In genomic region chr22:38336699-38337098, GRCh38 we compare ENCODE assay signal across 12 cellular contexts. TPM values are rescaled to one million over a fixed set of nuclear protein-coding genes. Genes with fewer than 3 reads are reported as not detected.
DNase-seq lines count a peak whose midpoint lies in the region; ATAC-seq and TF ChIP-seq lines count a peak whose summit lies in the region.
"Had no signal": no experiment of that assay in that cellular context is flagged by ENCODE, and none has a peak within 500 bp of the region (broad histone marks: within the 10 kb centered on the region; RNA-seq: fewer than 3 reads in every experiment).

No MANE protein-coding gene starts in this region.

- no peaks in the 10 kb centered on the region for H3K27me3 ChIP-seq in foreskin keratinocyte
- H3K27me3 ChIP-seq: adrenal gland had no signal

- no peaks in the 10 kb centered on the region for H3K4me1 ChIP-seq in foreskin keratinocyte

- H3K4me1 Mint-ChIP-seq in activated CD8-positive, alpha-beta memory T cell treated with anti-CD3 and anti-CD28 coated beads, Interleukin-2, amount 10 ng/mL, durations not matched to agents 7 days and 5 days, result peaks cover 7% of the 10 kb centered on the region
- peaks cover 3% of the 10 kb centered on the region for H3K4me1 Mint-ChIP-seq in activated CD8-positive, alpha-beta T cell treated with anti-CD3 and anti-CD28 coated beads for 36 hours (ENCODE audit: low read depth)
- H3K4me1 Mint-ChIP-seq in stimulated activated memory B cell treated with anti-CD40 and anti-IgM and Interleukin-4, amounts not matched to agents 10 μg/mL and 1 μg/mL and 100 μg/mL, for 72 hours, result peaks cover 5% of the 10 kb centered on the region

- H3K27ac ChIP-seq in foreskin keratinocyte, result peak overlapping the region; percentile 73
- H3K27ac ChIP-seq: adrenal gland, C4-2B had no signal

- intact Hi-C loops in activated CD8-positive, alpha-beta T cell treated with anti-CD3 and anti-CD28 coated beads for 36 hours (cut with micrococcal nuclease), result no loop called here

- POLR2A ChIA-PET in activated CD8-positive, alpha-beta T cell treated with anti-CD3 and anti-CD28 coated beads for 36 hours (lab: Charles Lee), result no interaction called here

- peaks cover 21% of the 10 kb centered on the region for H3K27me3 Mint-ChIP-seq in activated CD8-positive, alpha-beta memory T cell treated with anti-CD3 and anti-CD28 coated beads, Interleukin-2, amount 10 ng/mL, durations not matched to agents 7 days and 5 days
- H3K27me3 Mint-ChIP-seq in activated CD8-positive, alpha-beta T cell treated with anti-CD3 and anti-CD28 coated beads for 36 hours, result peaks cover 4% of the 10 kb centered on the region
- H3K27me3 Mint-ChIP-seq in stimulated activated memory B cell treated with anti-CD40 and anti-IgM and Interleukin-4, amounts not matched to agents 10 μg/mL and 1 μg/mL and 100 μg/mL, for 72 hours, result no peaks in the 10 kb centered on the region

- CTCF ChIA-PET in activated CD8-positive, alpha-beta memory T cell treated with anti-CD3 and anti-CD28 coated beads, Interleukin-2, amount 10 ng/mL, durations not matched to agents 7 days and 5 days (lab: Charles Lee), result no interaction called here
- CTCF ChIA-PET in activated CD8-positive, alpha-beta T cell treated with anti-CD3 and anti-CD28 coated beads for 36 hours (lab: Charles Lee), result interaction anchor here (1.0 to 1.1 kb wide), 2 partner anchors 107 to 235 kb away, joined by 3 read pairs; no protein-coding TSS in a partner anchor

- H3K9me3 Mint-ChIP-seq in activated CD8-positive, alpha-beta memory T cell treated with anti-CD3 and anti-CD28 coated beads, Interleukin-2, amount 10 ng/mL, durations not matched to agents 7 days and 5 days (ENCODE audit: low read depth), result no peaks in the 10 kb centered on the region
- no peaks in the 10 kb centered on the region for H3K9me3 Mint-ChIP-seq in activated CD8-positive, alpha-beta T cell treated with anti-CD3 and anti-CD28 coated beads for 36 hours
- no peaks in the 10 kb centered on the region for H3K9me3 Mint-ChIP-seq in stimulated activated memory B cell treated with anti-CD40 and anti-IgM and Interleukin-4, amounts not matched to agents 10 μg/mL and 1 μg/mL and 100 μg/mL, for 72 hours

- no peak for TF ChIP-seq CTCF in activated CD8-positive, alpha-beta T cell treated with anti-CD3 and anti-CD28 coated beads for 36 hours (IDR thresholded peaks at IDR 0.05)
- no peak for TF ChIP-seq CTCF in foreskin keratinocyte (conservative IDR thresholded peaks at IDR 0.05)

- peak overlapping the region; percentile 41 for H3K4me3 Mint-ChIP-seq in activated CD8-positive, alpha-beta memory T cell treated with anti-CD3 and anti-CD28 coated beads, Interleukin-2, amount 10 ng/mL, durations not matched to agents 7 days and 5 days
- H3K4me3 Mint-ChIP-seq in activated CD8-positive, alpha-beta T cell treated with anti-CD3 and anti-CD28 coated beads for 36 hours, result peak overlapping the region; percentile 58
- H3K4me3 Mint-ChIP-seq in stimulated activated memory B cell treated with anti-CD40 and anti-IgM and Interleukin-4, amounts not matched to agents 10 μg/mL and 1 μg/mL and 100 μg/mL, for 72 hours, result peak overlapping the region; percentile 57

- H3K27ac Mint-ChIP-seq in activated CD8-positive, alpha-beta memory T cell treated with anti-CD3 and anti-CD28 coated beads, Interleukin-2, amount 10 ng/mL, durations not matched to agents 7 days and 5 days, result no peak overlapping the region
- H3K27ac Mint-ChIP-seq in activated CD8-positive, alpha-beta T cell treated with anti-CD3 and anti-CD28 coated beads for 36 hours, result no peak overlapping the region
- no peak overlapping the region for H3K27ac Mint-ChIP-seq in stimulated activated memory B cell treated with anti-CD40 and anti-IgM and Interleukin-4, amounts not matched to agents 10 μg/mL and 1 μg/mL and 100 μg/mL, for 72 hours

- DNase-seq in activated CD8-positive, alpha-beta memory T cell treated with anti-CD3 and anti-CD28 coated beads, Interleukin-2, amount 10 ng/mL, durations not matched to agents 7 days and 5 days, result no peak
- DNase-seq in activated CD8-positive, alpha-beta memory T cell treated with anti-CD3 and anti-CD28 coated beads for 24 hours, result no peak
- no peak for DNase-seq in activated CD8-positive, alpha-beta T cell treated with anti-CD3 and anti-CD28 coated beads for 36 hours
- DNase-seq in foreskin keratinocyte (no peak), GM03348 (ENCODE audit: low spot score) (no peak), NCI-H526 treated with DMSO at 0.1 percent for 48 hours (lab: John Stamatoyannopoulos, UW) (no peak)
- DNase-seq: MV-4-11, SIG-M5 had no signal

- ATAC-seq in activated CD8-positive, alpha-beta memory T cell treated with anti-CD3 and anti-CD28 coated beads, Interleukin-2, amount 10 ng/mL, durations not matched to agents 7 days and 5 days, result no peak
- no peak for ATAC-seq in activated CD8-positive, alpha-beta T cell treated with anti-CD3 and anti-CD28 coated beads for 36 hours
- ATAC-seq in foreskin keratinocyte (no peak), HG03280 (IDR thresholded peaks at IDR 0.05; ENCODE audit: unreplicated experiment) (no peak)
- ATAC-seq in stimulated activated memory B cell treated with anti-CD40 and anti-IgM and Interleukin-4, amounts not matched to agents 10 μg/mL and 1 μg/mL and 100 μg/mL, for 72 hours, result no peak

- no peaks in the 10 kb centered on the region for H3K36me3 Mint-ChIP-seq in activated CD8-positive, alpha-beta memory T cell treated with anti-CD3 and anti-CD28 coated beads, Interleukin-2, amount 10 ng/mL, durations not matched to agents 7 days and 5 days
- H3K36me3 Mint-ChIP-seq in activated CD8-positive, alpha-beta T cell treated with anti-CD3 and anti-CD28 coated beads for 36 hours (ENCODE audit: low read depth), result no peaks in the 10 kb centered on the region
- no peaks in the 10 kb centered on the region for H3K36me3 Mint-ChIP-seq in stimulated activated memory B cell treated with anti-CD40 and anti-IgM and Interleukin-4, amounts not matched to agents 10 μg/mL and 1 μg/mL and 100 μg/mL, for 72 hours

RNA-seq across cellular contexts. Expression of gene CSNK1E, which starts 19.5 kb away (rescaled TPM):
- 100 to 1,000 TPM; 110 to 122 TPM for total RNA-seq in activated CD8-positive, alpha-beta memory T cell treated with anti-CD3 and anti-CD28 coated beads, Interleukin-2, amount 10 ng/mL, durations not matched to agents 7 days and 5 days
- total RNA-seq in activated CD8-positive, alpha-beta T cell treated with anti-CD3 and anti-CD28 coated beads for 36 hours, result 100 to 1,000 TPM; 123 TPM
- 194 and 204 TPM in 2 replicates for total RNA-seq in foreskin keratinocyte
- polyA plus RNA-seq in foreskin keratinocyte, result 134 and 153 TPM in 2 replicates
